In the genomic region with DNA sequence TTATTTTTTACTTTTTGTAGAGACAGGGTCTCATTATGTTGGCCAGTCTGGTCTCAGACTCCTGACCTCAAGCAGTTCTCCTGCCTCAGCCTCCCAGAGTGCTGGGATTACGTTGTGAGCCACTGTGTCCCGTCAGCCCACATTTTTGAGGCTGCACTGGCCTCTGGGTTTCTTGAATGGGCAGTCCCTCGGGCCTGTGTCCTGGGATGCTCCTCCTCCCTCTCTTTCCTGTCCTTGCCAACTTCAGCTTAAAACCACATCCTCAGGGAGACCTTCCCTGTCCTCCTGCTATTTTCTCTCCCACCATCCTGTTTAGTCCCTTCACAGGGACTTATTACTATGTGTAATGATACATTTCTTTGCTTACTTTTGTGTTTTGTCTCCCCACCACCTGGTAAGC, we compare ENCODE assay signal across 1 cellular context.
TF ChIP-seq lines count a peak whose summit lies in the region.

No MANE protein-coding gene starts in this region.

TF ChIP-seq in SK-N-SH, 30 proteins besides CTCF, POLR2A, EP300 and RAD21 (continued from another document):
- TF ChIP-seq USF1 (IDR thresholded peaks at IDR 0.05; ENCODE audit: borderline replicate concordance, low read depth) (no peak), POLR2AphosphoS5 (IDR thresholded peaks at IDR 0.05; ENCODE audit: low read depth, low read length) (no peak), SIN3A (IDR thresholded peaks at IDR 0.05; ENCODE audit: borderline replicate concordance, low read depth, low read length) (no peak), RFX5 (IDR thresholded peaks at IDR 0.05; ENCODE audit: low read length) (no peak), FOXJ3 (CRISPR knock-in tag; IDR thresholded peaks at IDR 0.05) (no peak), RXRA (IDR thresholded peaks at IDR 0.05; ENCODE audit: borderline replicate concordance, low read depth) (no peak), ELF1 (IDR thresholded peaks at IDR 0.05) (no peak), RCOR1 (IDR thresholded peaks at IDR 0.05; ENCODE audit: low read length) (no peak), REST (IDR thresholded peaks at IDR 0.05; ENCODE audit: low read depth, low read length) (no peak)
